ENCODE assay signal across 9 cellular contexts in the genomic region with DNA sequence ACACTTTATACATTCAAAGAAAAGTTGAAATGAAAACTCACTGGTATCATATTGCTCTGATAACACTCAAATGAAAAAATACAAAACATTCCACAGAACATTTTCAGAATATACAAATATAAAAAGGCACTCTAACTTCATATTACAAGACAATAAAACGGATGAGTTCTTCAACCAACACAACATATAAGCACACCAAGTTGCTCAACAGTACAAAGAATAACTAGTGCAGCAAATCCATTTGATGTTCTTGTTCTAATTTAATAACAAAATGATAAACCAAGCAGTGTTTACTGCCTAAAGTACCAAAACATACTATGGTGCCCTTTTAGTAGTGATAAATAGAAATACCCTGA.
DNase-seq lines count a peak whose midpoint lies in the region; ATAC-seq and TF ChIP-seq lines count a peak whose summit lies in the region.
"Had no signal": no experiment of that assay in that cellular context is flagged by ENCODE, and none has a peak within 500 bp of the region (broad histone marks: within the 10 kb centered on the region; RNA-seq: fewer than 3 reads in every experiment).

No MANE protein-coding gene starts in this region.

- peaks cover 10% of the 10 kb centered on the region for H3K4me1 ChIP-seq in parathyroid adenoma

- peak overlapping the region; percentile 17 to 70 for H3K27ac Mint-ChIP-seq in effector memory CD8-positive, alpha-beta T cell

- no peak overlapping the region for H3K4me3 Mint-ChIP-seq in effector memory CD8-positive, alpha-beta T cell

- H3K27me3 ChIP-seq in parathyroid adenoma (ENCODE audit: control insufficient read depth, insufficient read depth, low read length) = no peaks in the 10 kb centered on the region
- H3K27me3 ChIP-seq: thyroid gland had no signal

- H2AFZ ChIP-seq in parathyroid adenoma = peak overlapping the region; percentile 59

- no peaks in the 10 kb centered on the region for H3K79me2 ChIP-seq in parathyroid adenoma

- no peak overlapping the region for H3K9ac ChIP-seq in parathyroid adenoma

- TF ChIP-seq CTCF in parathyroid adenoma (IDR thresholded peaks at IDR 0.05) = no peak

- no peaks in the 10 kb centered on the region for H3K36me3 ChIP-seq in parathyroid adenoma (ENCODE audit: control insufficient read depth, insufficient read depth, low read length)
- H3K36me3 ChIP-seq: thyroid gland had no signal

- DNase-seq in DMS153 treated with DMSO at 0.1 percent for 48 hours (lab: John Stamatoyannopoulos, UW; ENCODE audit: unreplicated experiment) (peak; percentile 81), DMS153 (lab: John Stamatoyannopoulos, UW) (no peak), NCI-H526 treated with DMSO at 0.1 percent for 48 hours (lab: John Stamatoyannopoulos, UW) (peak; percentile 79), cerebellar nuclear complex (lab: John Stamatoyannopoulos, UW) (no peak)
- no peak for DNase-seq in effector memory CD8-positive, alpha-beta T cell
- DNase-seq: thyroid gland had no signal

- H3K4me3 ChIP-seq in parathyroid adenoma (ENCODE audit: low read depth, low read length) = peak overlapping the region; percentile 43
- H3K4me3 ChIP-seq: thyroid gland had no signal

- peaks cover 4 to 26% of the 10 kb centered on the region in 2 donors for H3K4me1 Mint-ChIP-seq in effector memory CD8-positive, alpha-beta T cell (ENCODE audit: low read depth in 2 of 2)

- ATAC-seq in effector memory CD8-positive, alpha-beta T cell (replicated peaks) = no peak
- ATAC-seq in HG03159 (IDR thresholded peaks at IDR 0.05; ENCODE audit: unreplicated experiment) (no peak), HG02763 (IDR thresholded peaks at IDR 0.05; ENCODE audit: unreplicated experiment) (no peak)

- peak overlapping the region; percentile 60 for H3K4me2 ChIP-seq in parathyroid adenoma (ENCODE audit: low read length)

- H3K27me3 Mint-ChIP-seq in effector memory CD8-positive, alpha-beta T cell = no peaks in the 10 kb centered on the region

- H3K36me3 Mint-ChIP-seq in effector memory CD8-positive, alpha-beta T cell (ENCODE audit: insufficient read depth) = peaks cover 62% of the 10 kb centered on the region

- no peaks in the 10 kb centered on the region for H3K9me3 Mint-ChIP-seq in effector memory CD8-positive, alpha-beta T cell

- H3K9me3 ChIP-seq in parathyroid adenoma (ENCODE audit: control insufficient read depth, low read length) = no peaks in the 10 kb centered on the region
- H3K9me3 ChIP-seq: thyroid gland had no signal

- peak overlapping the region; percentile 65 for H3K27ac ChIP-seq in parathyroid adenoma
- H3K27ac ChIP-seq: thyroid gland had no signal

Comparison
In these comparisons a context has a peak if more than half of its experiments do, and no peak if none do; other contexts are left out.
1. DNase-seq: peak in DMS153 treated with DMSO at 0.1 percent for 48 hours (single experiment) and NCI-H526 treated with DMSO at 0.1 percent for 48 hours (single experiment); none in DMS153 (single experiment), effector memory CD8-positive, alpha-beta T cell (0 of 3) and cerebellar nuclear complex (0 of 2).